16 cellular contexts compared by ENCODE assay signal in genomic region chr9:100092066-100092465, GRCh38. TPM values are rescaled to one million over a fixed set of nuclear protein-coding genes. Genes with fewer than 3 reads are reported as not detected.
DNase-seq lines count a peak whose midpoint lies in the region; ATAC-seq and TF ChIP-seq lines count a peak whose summit lies in the region.
"Had no signal": no experiment of that assay in that cellular context is flagged by ENCODE, and none has a peak within 500 bp of the region (broad histone marks: within the 10 kb centered on the region; RNA-seq: fewer than 3 reads in every experiment).

No MANE protein-coding gene starts in this region.

- H3K27ac Mint-ChIP-seq in activated naive CD8-positive, alpha-beta T cell, result peak overlapping the region; percentile 9
- no peak overlapping the region for H3K27ac Mint-ChIP-seq in activated naive CD8-positive, alpha-beta T cell treated with anti-CD3 and anti-CD28 coated beads, Interleukin-2, amount 50 U/mL, for 24 hours
- H3K27ac Mint-ChIP-seq: CD14-positive monocyte had no signal

- H3K79me2 ChIP-seq in Loucy (ENCODE audit: insufficient read depth, low read length), result peaks cover 94% of the 10 kb centered on the region
- H3K79me2 ChIP-seq in SU-DHL-6 (ENCODE audit: insufficient read depth, low read length), result peaks cover 100% of the 10 kb centered on the region

- no peak for DNase-seq in activated naive CD8-positive, alpha-beta T cell treated with anti-CD3 and anti-CD28 coated beads, Interleukin-2, amount 50 U/mL, for 24 hours
- DNase-seq in psoas muscle, result no peak
- DNase-seq: 8988T; CD4-positive, alpha-beta memory T cell; DMS153; DMS79; GF-D8; GM23248 had no signal

- WGBS in psoas muscle, 3 donors, result 91 to 100% (median 98%) methylated on average over 1 of the region's 1 CpG

- H3K36me3 ChIP-seq in Loucy (ENCODE audit: insufficient read depth, low read length) (no peaks in the 10 kb centered on the region), SU-DHL-6 (ENCODE audit: low read length) (peaks cover 4% of the 10 kb centered on the region), psoas muscle (ENCODE audit: insufficient read depth in 1 of 2, low read depth in 1 of 2) (no peaks in the 10 kb centered on the region)
- H3K36me3 ChIP-seq: BLaER1, HAP-1 had no signal

- H3K9me2 ChIP-seq in Loucy (replicated peaks; ENCODE audit: low read depth, low read length) (no peaks in the 10 kb centered on the region), SU-DHL-6 (replicated peaks; ENCODE audit: insufficient read depth, low read length) (no peaks in the 10 kb centered on the region)

- peaks cover 2% of the 10 kb centered on the region for H3K36me3 Mint-ChIP-seq in activated naive CD8-positive, alpha-beta T cell
- peaks cover 1% of the 10 kb centered on the region for H3K36me3 Mint-ChIP-seq in activated naive CD8-positive, alpha-beta T cell treated with anti-CD3 and anti-CD28 coated beads, Interleukin-2, amount 50 U/mL, for 24 hours (ENCODE audit: low read depth)
- H3K36me3 Mint-ChIP-seq: CD4-positive, alpha-beta memory T cell had no signal

- H3K9ac ChIP-seq in Loucy (ENCODE audit: low read depth, low read length, poor library complexity, severe bottlenecking) (no peak overlapping the region), SU-DHL-6 (ENCODE audit: low read length) (0 out of 2 replicates have a peak overlapping the region, but pooled peaks have one; percentile 2)
- H3K9ac ChIP-seq: BLaER1, GM23248 had no signal

- no peaks in the 10 kb centered on the region for H3K9me3 ChIP-seq in Loucy (ENCODE audit: insufficient read depth, low read depth, low read length)
- no peaks in the 10 kb centered on the region for H3K9me3 ChIP-seq in SU-DHL-6 (ENCODE audit: insufficient read depth, low read length)
- no peaks in the 10 kb centered on the region for H3K9me3 ChIP-seq in psoas muscle
- H3K9me3 ChIP-seq: BLaER1, HAP-1 had no signal

- H3K27ac ChIP-seq in SU-DHL-6 (ENCODE audit: low read depth, low read length), result peak overlapping the region; percentile 79
- H3K27ac ChIP-seq in psoas muscle, result no peak overlapping the region
- H3K27ac ChIP-seq: BLaER1, GM23248 had no signal

- intact Hi-C loops in psoas muscle (cut with DNase I), result loop anchor here in 1 of 2 donors (10.0 kb wide), 1 partner anchor 123 kb away; no protein-coding TSS in a partner anchor

- H3K4me3 Mint-ChIP-seq in activated naive CD8-positive, alpha-beta T cell, result no peak overlapping the region
- H3K4me3 Mint-ChIP-seq in activated naive CD8-positive, alpha-beta T cell treated with anti-CD3 and anti-CD28 coated beads, Interleukin-2, amount 50 U/mL, for 24 hours, result no peak overlapping the region
- H3K4me3 Mint-ChIP-seq: CD14-positive monocyte had no signal

- H3F3A ChIP-seq in Loucy (ENCODE audit: low read depth) (no peaks in the 10 kb centered on the region), SU-DHL-6 (ENCODE audit: insufficient read depth) (peaks cover 47% of the 10 kb centered on the region)

- H3K4me2 ChIP-seq in Loucy (ENCODE audit: low read depth, low read length, poor library complexity, severe bottlenecking), result peak overlapping the region; percentile 46
- H3K4me2 ChIP-seq in SU-DHL-6 (ENCODE audit: low read depth, low read length, poor library complexity, severe bottlenecking), result peak overlapping the region; percentile 91
- H3K4me2 ChIP-seq: BLaER1 had no signal

- H4K20me1 ChIP-seq in Loucy (ENCODE audit: insufficient read depth, low read length, poor library complexity, severe bottlenecking) (peaks cover 69% of the 10 kb centered on the region), SU-DHL-6 (ENCODE audit: low read depth, low read length) (peaks cover 6% of the 10 kb centered on the region; the same call in 1 of the 2 replicates)

- peaks cover 71% of the 10 kb centered on the region for H3K4me1 Mint-ChIP-seq in activated naive CD8-positive, alpha-beta T cell (ENCODE audit: low read depth)
- peaks cover 63% of the 10 kb centered on the region for H3K4me1 Mint-ChIP-seq in activated naive CD8-positive, alpha-beta T cell treated with anti-CD3 and anti-CD28 coated beads, Interleukin-2, amount 50 U/mL, for 24 hours

- H2AFZ ChIP-seq in Loucy (ENCODE audit: low read length), result no peak overlapping the region
- no peak overlapping the region for H2AFZ ChIP-seq in SU-DHL-6 (ENCODE audit: low read depth, low read length, severe bottlenecking)
- H2AFZ ChIP-seq: GM23248 had no signal

- no peaks in the 10 kb centered on the region for H3K27me3 Mint-ChIP-seq in activated naive CD8-positive, alpha-beta T cell
- no peaks in the 10 kb centered on the region for H3K27me3 Mint-ChIP-seq in activated naive CD8-positive, alpha-beta T cell treated with anti-CD3 and anti-CD28 coated beads, Interleukin-2, amount 50 U/mL, for 24 hours
- H3K27me3 Mint-ChIP-seq: CD4-positive, alpha-beta memory T cell had no signal

- H3K9me3 Mint-ChIP-seq in activated naive CD8-positive, alpha-beta T cell (ENCODE audit: low read depth), result no peaks in the 10 kb centered on the region
- no peaks in the 10 kb centered on the region for H3K9me3 Mint-ChIP-seq in activated naive CD8-positive, alpha-beta T cell treated with anti-CD3 and anti-CD28 coated beads, Interleukin-2, amount 50 U/mL, for 24 hours
- H3K9me3 Mint-ChIP-seq: CD14-positive monocyte; CD4-positive, alpha-beta memory T cell had no signal

- no peak overlapping the region for H3K4me3 ChIP-seq in Loucy (ENCODE audit: low read length, poor library complexity, severe bottlenecking)
- H3K4me3 ChIP-seq in SU-DHL-6 (ENCODE audit: insufficient read depth, low read length, poor library complexity, severe bottlenecking), result no peak overlapping the region
- no peak overlapping the region for H3K4me3 ChIP-seq in psoas muscle
- H3K4me3 ChIP-seq: BLaER1, GM23248, HAP-1 had no signal

- TF ChIP-seq CTCF in Loucy (conservative IDR thresholded peaks at IDR 0.05; ENCODE audit: low read length) (no peak), SU-DHL-6 (IDR thresholded peaks at IDR 0.05; ENCODE audit: insufficient read depth, low read length, poor library complexity, severe bottlenecking) (no peak), psoas muscle (IDR thresholded peaks at IDR 0.05) (no peak)

- H3K4me1 ChIP-seq in Loucy (ENCODE audit: insufficient read depth, low read length, poor library complexity, severe bottlenecking) (peaks cover 54% of the 10 kb centered on the region), psoas muscle (peaks cover 44% of the 10 kb centered on the region)

- ATAC-seq in activated naive CD8-positive, alpha-beta T cell treated with anti-CD3 and anti-CD28 coated beads, Interleukin-2, amount 50 U/mL, for 24 hours, result no peak
- ATAC-seq in GM18520 (IDR thresholded peaks at IDR 0.05; ENCODE audit: unreplicated experiment) (no peak), GM18502 (IDR thresholded peaks at IDR 0.05; ENCODE audit: poor library complexity, unreplicated experiment) (no peak), psoas muscle (no peak)

- no peaks in the 10 kb centered on the region for H3K27me3 ChIP-seq in Loucy (ENCODE audit: insufficient read depth, low read length, poor library complexity, severe bottlenecking)
- no peaks in the 10 kb centered on the region for H3K27me3 ChIP-seq in SU-DHL-6 (ENCODE audit: low read length)
- no peaks in the 10 kb centered on the region for H3K27me3 ChIP-seq in psoas muscle (ENCODE audit: insufficient read depth in 3 of 3, low read length in 2 of 3)
- H3K27me3 ChIP-seq: BLaER1 had no signal

RNA-seq across cellular contexts. Expression of gene ERP44, which starts 6.7 kb away (rescaled TPM):
- 10 to 100 TPM in 2 of 4 donors, 1 to 10 TPM in 2; 7.5 to 12.1 (median 9.9) TPM for total RNA-seq in psoas muscle
- 10 to 100 TPM; 10.9 to 14.3 (median 10.9) TPM for polyA plus RNA-seq in psoas muscle

RNA-seq across cellular contexts. Expression of gene INVS, which starts 7.0 kb away (rescaled TPM):
- total RNA-seq in psoas muscle, result 1 to 10 TPM; 4.1 to 7.3 (median 5.9) TPM
- polyA plus RNA-seq in psoas muscle, result 1 to 10 TPM; 1.6 to 6.5 (median 2.0) TPM
